13 cellular contexts compared by ENCODE assay signal in genomic region chr3:7630925-7631324, GRCh38.
DNase-seq lines count a peak whose midpoint lies in the region; ATAC-seq and TF ChIP-seq lines count a peak whose summit lies in the region.
"Had no signal": no experiment of that assay in that cellular context is flagged by ENCODE, and none has a peak within 500 bp of the region (broad histone marks: within the 10 kb centered on the region; RNA-seq: fewer than 3 reads in every experiment).

No MANE protein-coding gene starts in this region.

- no peaks in the 10 kb centered on the region for H3K27me3 Mint-ChIP-seq in activated T-helper 17 cell treated with anti-CD3 and anti-CD28 coated beads, Interleukin-2, amount 50 U/mL, for 72 hours

- no peaks in the 10 kb centered on the region for H3K9me3 Mint-ChIP-seq in activated T-helper 17 cell treated with anti-CD3 and anti-CD28 coated beads, Interleukin-2, amount 50 U/mL, for 72 hours

- H3K4me1 Mint-ChIP-seq in activated T-helper 17 cell treated with anti-CD3 and anti-CD28 coated beads, Interleukin-2, amount 50 U/mL, for 72 hours: no peaks in the 10 kb centered on the region

- no peak overlapping the region for H3K27ac Mint-ChIP-seq in activated T-helper 17 cell treated with anti-CD3 and anti-CD28 coated beads, Interleukin-2, amount 50 U/mL, for 72 hours

- DNase-seq in BE2C (peak; percentile 81), SJCRH30 (peak; percentile 83 to 89), fibroblast of mammary gland (ENCODE audit: low read depth) (peak; percentile 39), mucosa of descending colon (peak in 2 of 3 donors; percentile 17 to 20), 8988T (no peak), HK-2 (ENCODE audit: unreplicated experiment) (no peak)
- DNase-seq: activated CD8-positive, alpha-beta memory T cell treated with anti-CD3 and anti-CD28 coated beads, Interleukin-2, amount 50 U/mL, for 4 hours; GM23248; Karpas-422; NCI-H526 had no signal

- H3K4me1 ChIP-seq in BE2C (peaks cover 6% of the 10 kb centered on the region; the same call in 1 of the 2 replicates), SJCRH30 (peaks cover 27% of the 10 kb centered on the region), mucosa of descending colon (ENCODE audit: low read depth) (no peaks in the 10 kb centered on the region)

- H3K27me3 ChIP-seq in BE2C (no peaks in the 10 kb centered on the region), SJCRH30 (no peaks in the 10 kb centered on the region)
- H3K27me3 ChIP-seq: neutrophil had no signal

- H3K4me3 ChIP-seq in BE2C (ENCODE audit: low read depth, low read length): 0 out of 2 replicates have a peak overlapping the region, but pooled peaks have one; percentile 9
- H3K4me3 ChIP-seq in SJCRH30: peak overlapping the region; percentile 18
- H3K4me3 ChIP-seq in fibroblast of mammary gland (ENCODE audit: control insufficient read depth, low read depth, low read length): no peak overlapping the region
- H3K4me3 ChIP-seq in mucosa of descending colon: no peak overlapping the region
- H3K4me3 ChIP-seq: GM23248 had no signal

- intact Hi-C loops in mucosa of descending colon (cut with DNase I, micrococcal nuclease): no loop called here

- peak overlapping the region; percentile 80 for H3K27ac ChIP-seq in SJCRH30
- H3K27ac ChIP-seq: GM23248, neutrophil had no signal

- peak; percentile 40 for TF ChIP-seq CTCF in BE2C (IDR thresholded peaks at IDR 0.05; ENCODE audit: low read depth, low read length)
- TF ChIP-seq CTCF in fibroblast of mammary gland (conservative IDR thresholded peaks at IDR 0.05; ENCODE audit: control insufficient read depth, insufficient read depth, low read depth, low read length): no peak
- no peak for TF ChIP-seq CTCF in mucosa of descending colon (IDR thresholded peaks at IDR 0.05)

- no peaks in the 10 kb centered on the region for H3K36me3 ChIP-seq in BE2C
- no peaks in the 10 kb centered on the region for H3K36me3 ChIP-seq in SJCRH30
- no peaks in the 10 kb centered on the region for H3K36me3 ChIP-seq in mucosa of descending colon (ENCODE audit: low read depth)
- H3K36me3 ChIP-seq: neutrophil had no signal

- H3K4me3 Mint-ChIP-seq in activated T-helper 17 cell treated with anti-CD3 and anti-CD28 coated beads, Interleukin-2, amount 50 U/mL, for 72 hours: no peak overlapping the region

- H3K36me3 Mint-ChIP-seq in activated T-helper 17 cell treated with anti-CD3 and anti-CD28 coated beads, Interleukin-2, amount 50 U/mL, for 72 hours (ENCODE audit: low read depth): no peaks in the 10 kb centered on the region

- ATAC-seq in mucosa of descending colon (no peak), GM21381 (IDR thresholded peaks at IDR 0.05; ENCODE audit: unreplicated experiment) (no peak)
- ATAC-seq in activated T-helper 17 cell treated with anti-CD3 and anti-CD28 coated beads, Interleukin-2, amount 50 U/mL, for 72 hours (replicated peaks): no peak

- H3K9me3 ChIP-seq in BE2C (no peaks in the 10 kb centered on the region), SJCRH30 (replicated peaks) (no peaks in the 10 kb centered on the region), mucosa of descending colon (no peaks in the 10 kb centered on the region)
- H3K9me3 ChIP-seq: neutrophil had no signal

Comparison
In these comparisons a context has a peak if more than half of its experiments do, and no peak if none do; other contexts are left out.
1. DNase-seq: peak in BE2C (single experiment), SJCRH30 (2 of 2), fibroblast of mammary gland (single experiment) and mucosa of descending colon (2 of 3); none in 8988T (single experiment) and HK-2 (single experiment).
2. H3K4me3 ChIP-seq: peak in BE2C (single experiment) and SJCRH30 (single experiment); none in fibroblast of mammary gland (single experiment) and mucosa of descending colon (single experiment).